In the genomic region with DNA sequence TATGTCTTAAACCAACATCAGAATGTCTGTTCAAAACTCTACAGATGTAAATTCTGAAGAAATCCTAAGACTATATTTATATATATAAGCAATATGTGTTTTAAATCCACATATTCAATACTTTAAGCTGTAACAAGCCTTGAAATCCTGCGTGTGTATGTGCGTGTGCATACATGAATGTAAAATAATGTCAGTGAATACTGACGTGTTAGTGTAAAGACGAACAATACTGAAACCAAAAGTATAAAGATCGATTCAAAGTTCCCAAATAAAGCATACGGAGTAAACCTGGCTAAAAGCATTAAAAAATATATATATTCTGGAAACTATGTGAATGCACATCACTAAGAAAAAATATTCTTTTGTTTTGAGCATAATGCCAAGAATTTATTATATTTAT, we compare ENCODE assay signal across 16 cellular contexts.
"Had no signal": no experiment of that assay in that cellular context is flagged by ENCODE, and none has a peak within 500 bp of the region (broad histone marks: within the 10 kb centered on the region; RNA-seq: fewer than 3 reads in every experiment).

No MANE protein-coding gene starts in this region.

- H3K27me3 ChIP-seq: cardiac muscle cell, esophagus muscularis mucosa, ovary, upper lobe of right lung had no signal

- H3K4me3 ChIP-seq: cardiac muscle cell, esophagus muscularis mucosa, lower lobe of right lung, ovary, upper lobe of right lung had no signal

- H3K9me3 ChIP-seq: esophagus muscularis mucosa, lower lobe of right lung, ovary, upper lobe of right lung had no signal

- FAIRE-seq: astrocyte had no signal

- ATAC-seq: activated CD8-positive, alpha-beta T cell treated with anti-CD3 and anti-CD28 coated beads, Interleukin-2, amount 10 ng/mL, durations not matched to agents 7 days and 5 days; activated naive CD8-positive, alpha-beta T cell treated with anti-CD3 and anti-CD28 coated beads, Interleukin-2, amount 50 U/mL, for 24 hours; lower lobe of right lung; upper lobe of right lung had no signal

- DNase-seq: activated CD4-positive, alpha-beta T cell treated with anti-CD3 and anti-CD28 coated beads for 48 hours; activated CD8-positive, alpha-beta memory T cell treated with anti-CD3 and anti-CD28 coated beads, Interleukin-2, amount 50 U/mL, for 48 hours; activated CD8-positive, alpha-beta T cell treated with anti-CD3 and anti-CD28 coated beads, Interleukin-2, amount 10 ng/mL, durations not matched to agents 7 days and 5 days; activated naive CD4-positive, alpha-beta T cell; activated naive CD8-positive, alpha-beta T cell treated with anti-CD3 and anti-CD28 coated beads, Interleukin-2, amount 50 U/mL, for 24 hours; foreskin fibroblast; glutamatergic neuron; immature natural killer cell; lower lobe of right lung; ovary; stimulated activated CD4-positive, alpha-beta T cell treated with anti-CD3 and anti-CD28 coated beads, Interleukin-4, amount 100 ng/mL, for 1 hour; stimulated activated CD8-positive, alpha-beta memory T cell treated with anti-CD3 and anti-CD28 coated beads, Interleukin-4, amount 100 ng/mL, for 48 hours; upper lobe of right lung had no signal

- H3K4me1 ChIP-seq: esophagus muscularis mucosa, lower lobe of right lung, upper lobe of right lung had no signal

- H3K36me3 ChIP-seq: cardiac muscle cell, esophagus muscularis mucosa, lower lobe of right lung, ovary, upper lobe of right lung had no signal

- H3K27ac ChIP-seq: cardiac muscle cell, esophagus muscularis mucosa, lower lobe of right lung, ovary, upper lobe of right lung had no signal
